ENCODE assay signal across 8 cellular contexts in genomic region chr5:77630246-77631165, GRCh38. TPM values are rescaled to one million over a fixed set of nuclear protein-coding genes. Genes with fewer than 3 reads are reported as not detected.
DNase-seq lines count a peak whose midpoint lies in the region; ATAC-seq and TF ChIP-seq lines count a peak whose summit lies in the region.

No MANE protein-coding gene starts in this region.

- peak; percentile 90 for ATAC-seq in HG03175 (IDR thresholded peaks at IDR 0.05; ENCODE audit: unreplicated experiment)

- 2 to 4% (median 2%) methylated on average over 20 to 78 of the region's 78 CpGs for WGBS in spleen, 5 donors

- H3K27ac Mint-ChIP-seq in activated T-helper 2 cell treated with anti-CD3 and anti-CD28 coated beads, Interferon-gamma antibody, Interleukin-2, Interleukin-4, amounts not matched to agents 10 μg/mL and 5 μg/mL and 100 μg/mL, durations not matched to agents 14 hours and 24 hours and 36 hours: no peak overlapping the region

- intact Hi-C loops in activated T-helper 2 cell treated with anti-CD3 and anti-CD28 coated beads, Interferon-gamma antibody, Interleukin-2, Interleukin-4, amounts not matched to agents 10 μg/mL and 5 μg/mL and 100 μg/mL, durations not matched to agents 14 hours and 24 hours and 36 hours (cut with micrococcal nuclease): loop anchor here (10.0 kb wide), 1 partner anchor 676 kb away; the partner anchor contains the start of gene CRHBP
- intact Hi-C loops in spleen (cut with DNase I; ENCODE audit: low total_unique reads): no loop called here

- no peak for TF ChIP-seq POLR2A in spleen (IDR thresholded peaks at IDR 0.05)

- H3K4me1 ChIP-seq in iPS-15b (ENCODE audit: control insufficient read depth, insufficient read depth, low read length) (no peaks in the 10 kb centered on the region), spleen (peaks cover 12 to 44% (median 29%) of the 10 kb centered on the region in 6 donors)

- H3K9ac ChIP-seq in iPS-15b (ENCODE audit: low read depth, low read length): no peak overlapping the region

- peak in 4 of 11 experiments; percentile 9 to 37 (median 26) for TF ChIP-seq CTCF in spleen (IDR thresholded peaks at IDR 0.05 in 8 of 11, conservative IDR thresholded peaks at IDR 0.05 in 3 of 11)

- H3K27me3 Mint-ChIP-seq in activated T-helper 2 cell treated with anti-CD3 and anti-CD28 coated beads, Interferon-gamma antibody, Interleukin-2, Interleukin-4, amounts not matched to agents 10 μg/mL and 5 μg/mL and 100 μg/mL, durations not matched to agents 14 hours and 24 hours and 36 hours (ENCODE audit: low read depth): peaks cover 72% of the 10 kb centered on the region

- H3K36me3 ChIP-seq in iPS-15b (ENCODE audit: control insufficient read depth, insufficient read depth, low read length) (no peaks in the 10 kb centered on the region), spleen (peaks cover 0 to 5% (median 0%) of the 10 kb centered on the region in 6 donors)

- H3K9me3 ChIP-seq in iPS-15b (ENCODE audit: control insufficient read depth, insufficient read depth, low read length) (no peaks in the 10 kb centered on the region), spleen (peaks cover 0 to 22% (median 0%) of the 10 kb centered on the region in 8 donors)

- no peaks in the 10 kb centered on the region for H3K36me3 Mint-ChIP-seq in activated T-helper 2 cell treated with anti-CD3 and anti-CD28 coated beads, Interferon-gamma antibody, Interleukin-2, Interleukin-4, amounts not matched to agents 10 μg/mL and 5 μg/mL and 100 μg/mL, durations not matched to agents 14 hours and 24 hours and 36 hours (ENCODE audit: low read depth)

- no peaks in the 10 kb centered on the region for H3K9me3 Mint-ChIP-seq in activated T-helper 2 cell treated with anti-CD3 and anti-CD28 coated beads, Interferon-gamma antibody, Interleukin-2, Interleukin-4, amounts not matched to agents 10 μg/mL and 5 μg/mL and 100 μg/mL, durations not matched to agents 14 hours and 24 hours and 36 hours

- H3K4me1 Mint-ChIP-seq in activated T-helper 2 cell treated with anti-CD3 and anti-CD28 coated beads, Interferon-gamma antibody, Interleukin-2, Interleukin-4, amounts not matched to agents 10 μg/mL and 5 μg/mL and 100 μg/mL, durations not matched to agents 14 hours and 24 hours and 36 hours (ENCODE audit: low read depth): peaks cover 12% of the 10 kb centered on the region

- H3K27me3 ChIP-seq in iPS-15b (ENCODE audit: control insufficient read depth, insufficient read depth, low read length) (peaks cover 95% of the 10 kb centered on the region), spleen (replicated peaks in 1 of 7) (peaks cover 9 to 100% (median 94%) of the 10 kb centered on the region in 7 donors)

- peak; percentile 35 for DNase-seq in DMS153 (lab: John Stamatoyannopoulos, UW)
- peak; percentile 69 for DNase-seq in GM19238 (ENCODE audit: insufficient read length, low spot score)
- DNase-seq in NCI-H526 treated with DMSO at 0.1 percent for 48 hours (lab: John Stamatoyannopoulos, UW): peak; percentile 17
- DNase-seq in activated T-helper 2 cell treated with anti-CD3 and anti-CD28 coated beads, Interferon-gamma antibody, Interleukin-2, Interleukin-4, amounts not matched to agents 10 μg/mL and 5 μg/mL and 100 μg/mL, durations not matched to agents 14 hours and 24 hours and 36 hours (ENCODE audit: low spot score): peak; percentile 49
- peak; percentile 87 for DNase-seq in spleen
- no peak for DNase-seq in medulla oblongata (ENCODE audit: extremely low spot score)

- peak overlapping the region; percentile 75 for H3K4me3 Mint-ChIP-seq in activated T-helper 2 cell treated with anti-CD3 and anti-CD28 coated beads, Interferon-gamma antibody, Interleukin-2, Interleukin-4, amounts not matched to agents 10 μg/mL and 5 μg/mL and 100 μg/mL, durations not matched to agents 14 hours and 24 hours and 36 hours (ENCODE audit: low read depth)

- peak overlapping the region; percentile 42 for H3K4me3 ChIP-seq in iPS-15b (ENCODE audit: low read depth, low read length)
- H3K4me3 ChIP-seq in spleen: peak overlapping the region; percentile 34 to 79 (median 52)

- peak overlapping the region in 2 of 8 donors; percentile 32 to 40 for H3K27ac ChIP-seq in spleen

RNA-seq across cellular contexts. Expression of gene OTP, which starts 8.0 kb away (rescaled TPM):
- total RNA-seq in activated T-helper 2 cell treated with anti-CD3 and anti-CD28 coated beads, Interferon-gamma antibody, Interleukin-2, Interleukin-4, amounts not matched to agents 10 μg/mL and 5 μg/mL and 100 μg/mL, durations not matched to agents 14 hours and 24 hours and 36 hours: not detected in 2 replicates
- not detected for total RNA-seq in spleen
- polyA plus RNA-seq in spleen: not detected
